Comparison of ENCODE assay signal across 12 cellular contexts in genomic region chr2:74383254-74383653, GRCh38. TPM values are rescaled to one million over a fixed set of nuclear protein-coding genes. Genes with fewer than 3 reads are reported as not detected.
DNase-seq lines count a peak whose midpoint lies in the region; TF ChIP-seq lines count a peak whose summit lies in the region.
"Had no signal": no experiment of that assay in that cellular context is flagged by ENCODE, and none has a peak within 500 bp of the region (broad histone marks: within the 10 kb centered on the region; RNA-seq: fewer than 3 reads in every experiment).

No MANE protein-coding gene starts in this region.

- H3K27ac ChIP-seq in sigmoid colon, result peak overlapping the region; percentile 11 to 75 (median 47)
- no peak overlapping the region for H3K27ac ChIP-seq in testis
- H3K27ac ChIP-seq: KMS-11, parathyroid adenoma, vagina had no signal

- H3K36me3 ChIP-seq in sigmoid colon (no peaks in the 10 kb centered on the region), testis (ENCODE audit: low read depth, missing control alignments) (no peaks in the 10 kb centered on the region)

- TF ChIP-seq EP300 in sigmoid colon (IDR thresholded peaks at IDR 0.05), result no peak

- H3K4me1 ChIP-seq in sigmoid colon (peaks cover 0 to 91% (median 63%) of the 10 kb centered on the region in 4 donors), testis (peaks cover 34% of the 10 kb centered on the region)

- no peaks in the 10 kb centered on the region for H3K27me3 ChIP-seq in sigmoid colon
- H3K27me3 ChIP-seq in testis, result no peaks in the 10 kb centered on the region
- H3K27me3 ChIP-seq: vagina had no signal

- WGBS in sigmoid colon, 2 donors, result 9 to 42% methylated on average over 1 of the region's 1 CpG
- WGBS in testis, 2 donors, result 26 to 31% methylated on average over 1 of the region's 1 CpG

- TF ChIP-seq CTCF in astrocyte of the spinal cord (IDR thresholded peaks at IDR 0.05; ENCODE audit: low read depth, low read length) (no peak), fibroblast of villous mesenchyme (IDR thresholded peaks at IDR 0.05; ENCODE audit: insufficient read depth, low read depth, low read length) (no peak), sigmoid colon (IDR thresholded peaks at IDR 0.05) (no peak), testis (IDR thresholded peaks at IDR 0.05) (no peak)

- H3K9me3 ChIP-seq in sigmoid colon, result no peaks in the 10 kb centered on the region
- no peaks in the 10 kb centered on the region for H3K9me3 ChIP-seq in testis
- H3K9me3 ChIP-seq: vagina had no signal

- TF ChIP-seq POLR2A in sigmoid colon (IDR thresholded peaks at IDR 0.05) (no peak), testis (IDR thresholded peaks at IDR 0.05) (no peak)

- in situ Hi-C loops in astrocyte of the spinal cord (cut with HindIII; ENCODE audit: low sequenced_read_pairs), result no loop called here

- DNase-seq in DMS53 (lab: John Stamatoyannopoulos, UW) (peak; percentile 53), astrocyte of the spinal cord (ENCODE audit: low read depth, low spot score) (peak; percentile 72), fibroblast of villous mesenchyme (ENCODE audit: low read depth) (peak; percentile 49), sigmoid colon (no peak), testis (no peak), NCI-H510A treated with DMSO at 0.1 percent for 48 hours (lab: John Stamatoyannopoulos, UW) (no peak), posterior vena cava (ENCODE audit: low spot score) (no peak)
- no peak for DNase-seq in stimulated activated CD4-positive, alpha-beta T cell treated with anti-CD3 and anti-CD28 coated beads, Interleukin-15, amount 100 ng/mL, for 24 hours
- DNase-seq: anterior cingulate cortex had no signal

- intact Hi-C loops in sigmoid colon (cut with DNase I) (no loop called here), testis (cut with DNase I; ENCODE audit: low total_unique reads) (no loop called here), posterior vena cava (cut with DNase I) (no loop called here)

- H3K4me3 ChIP-seq in astrocyte of the spinal cord (ENCODE audit: low read depth, low read length) (no peak overlapping the region), fibroblast of villous mesenchyme (ENCODE audit: low read depth, low read length) (no peak overlapping the region), sigmoid colon (no peak overlapping the region), testis (no peak overlapping the region)
- H3K4me3 ChIP-seq: vagina had no signal

RNA-seq across cellular contexts. Expression of gene DCTN1, which starts 3.1 kb away (rescaled TPM):
- 136 and 153 TPM in 2 replicates for total RNA-seq in fibroblast of villous mesenchyme
- total RNA-seq in sigmoid colon, result 100 to 1,000 TPM in 3 of 4 donors, 10 to 100 TPM in 1; 99.2 to 137 (median 107) TPM
- polyA plus RNA-seq in sigmoid colon, result 10 to 100 TPM; 67.3 to 93.2 (median 69.4) TPM
- 100 to 1,000 TPM; 321 to 403 TPM for total RNA-seq in testis
- polyA plus RNA-seq in testis (ENCODE audit: insufficient read depth, low read depth, low replicate concordance), result 277 TPM
- 100 to 1,000 TPM; 165 to 167 TPM for total RNA-seq in posterior vena cava

RNA-seq across cellular contexts. Expression of gene C2orf81, which starts 38.2 kb away (rescaled TPM):
- total RNA-seq in fibroblast of villous mesenchyme (0.86 and 1.3 TPM in 2 replicates), sigmoid colon (1 to 10 TPM in 3 of 4 donors, not detected in 1; 1.4 to 2.2 (median 2.0) TPM), testis (10 to 100 TPM; 10.4 to 15.7 TPM), posterior vena cava (1 to 10 TPM; 2.3 to 2.7 TPM)
- polyA plus RNA-seq in sigmoid colon (1 to 10 TPM in 2 of 3 donors, under 1 TPM in 1; 0.46 to 2.0 (median 1.8) TPM), testis (ENCODE audit: insufficient read depth, low read depth, low replicate concordance) (23.1 TPM)

RNA-seq across cellular contexts. Expression of gene WDR54, which starts 38.3 kb away (rescaled TPM):
- 28.9 and 43.8 TPM in 2 replicates for total RNA-seq in fibroblast of villous mesenchyme
- total RNA-seq in sigmoid colon, result 10 to 100 TPM in 2 of 4 donors, 1 to 10 TPM in 2; 7.5 to 13.3 (median 9.8) TPM
- 10 to 100 TPM in 1 of 3 donors, 1 to 10 TPM in 2; 3.0 to 13.6 (median 3.2) TPM for polyA plus RNA-seq in sigmoid colon
- 10 to 100 TPM; 27.5 to 31.7 TPM for total RNA-seq in testis
- polyA plus RNA-seq in testis (ENCODE audit: insufficient read depth, low read depth, low replicate concordance), result 90.6 TPM
- total RNA-seq in posterior vena cava, result 1 to 10 TPM; 7.9 to 9.4 TPM

RNA-seq across cellular contexts. Expression of gene SLC4A5, which starts 40.0 kb away (rescaled TPM):
- total RNA-seq in fibroblast of villous mesenchyme (under 0.01 and 0.32 TPM in 2 replicates), sigmoid colon (10 to 100 TPM in 1 of 4 donors, 1 to 10 TPM in 3; 1.5 to 12.2 (median 3.6) TPM), testis (100 to 1,000 TPM; 113 to 188 TPM), posterior vena cava (1 to 10 TPM; 3.9 to 5.3 TPM)
- polyA plus RNA-seq in sigmoid colon (1 to 10 TPM in 1 of 3 donors, under 1 TPM in 2; under 0.01 to 1.8 (median 0.23) TPM), testis (ENCODE audit: insufficient read depth, low read depth, low replicate concordance) (40.3 TPM)

RNA-seq across cellular contexts. Expression of gene RTKN, which starts 58.5 kb away (rescaled TPM):
- total RNA-seq in fibroblast of villous mesenchyme (17.4 and 18.1 TPM in 2 replicates), sigmoid colon (10 to 100 TPM; 13.5 to 20.0 (median 17.0) TPM), testis (10 to 100 TPM; 11.1 to 12.8 TPM), posterior vena cava (10 to 100 TPM; 10.6 to 16.8 TPM)
- polyA plus RNA-seq in sigmoid colon (10 to 100 TPM; 15.0 to 44.6 (median 16.2) TPM), testis (ENCODE audit: insufficient read depth, low read depth, low replicate concordance) (8.8 TPM)

Comparison
In these comparisons a context has a peak if more than half of its experiments do, and no peak if none do; other contexts are left out.
1. DNase-seq: peak in DMS53 (single experiment), astrocyte of the spinal cord (single experiment) and fibroblast of villous mesenchyme (single experiment); none in sigmoid colon (single experiment), testis (single experiment), NCI-H510A treated with DMSO at 0.1 percent for 48 hours (single experiment), posterior vena cava (single experiment) and stimulated activated CD4-positive, alpha-beta T cell treated with anti-CD3 and anti-CD28 coated beads, Interleukin-15, amount 100 ng/mL, for 24 hours (single experiment).
2. H3K27ac ChIP-seq: peak in sigmoid colon (4 of 4); none in testis (0 of 2).